Comparison of ENCODE assay signal across 15 cellular contexts in the genomic region with DNA sequence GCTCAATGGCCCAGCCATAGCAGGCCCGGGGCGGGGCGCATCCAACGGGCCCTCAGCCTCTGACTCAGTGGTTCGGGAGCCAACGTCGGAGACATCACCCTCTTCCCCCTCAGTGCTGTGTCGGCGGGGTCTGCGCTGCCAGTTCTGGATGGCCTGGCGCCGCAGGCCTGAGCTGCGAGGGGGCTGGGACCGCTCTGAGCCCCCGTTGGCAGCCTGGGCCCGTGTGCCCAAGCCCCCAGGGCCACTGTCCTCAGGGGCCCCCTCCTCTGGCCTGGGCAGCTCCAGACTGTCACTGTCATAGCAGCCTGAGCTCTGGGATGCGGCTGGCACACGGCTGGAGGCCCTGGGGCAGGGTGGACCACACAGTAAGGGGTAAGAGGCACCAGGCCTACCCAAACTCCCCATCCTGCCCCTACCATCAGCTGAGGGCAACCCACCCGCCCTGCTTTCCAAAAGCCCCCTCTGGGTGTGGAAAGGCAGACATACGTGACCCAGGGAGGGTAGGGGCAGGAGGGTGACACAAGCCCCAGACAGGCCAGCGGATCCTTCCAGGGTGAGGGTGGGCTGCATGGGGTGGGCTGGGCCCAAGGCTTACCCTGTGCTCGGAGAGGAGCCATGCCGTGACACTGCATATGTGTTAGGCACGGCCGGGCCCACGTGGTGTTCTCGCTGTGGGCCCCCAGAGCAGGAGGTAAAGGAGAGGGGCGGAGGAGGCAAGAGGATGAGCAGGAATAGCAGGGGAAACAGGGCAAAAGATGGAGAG. TPM values are rescaled to one million over a fixed set of nuclear protein-coding genes. Genes with fewer than 3 reads are reported as not detected.
DNase-seq lines count a peak whose midpoint lies in the region; ATAC-seq and TF ChIP-seq lines count a peak whose summit lies in the region.
"Had no signal": no experiment of that assay in that cellular context is flagged by ENCODE, and none has a peak within 500 bp of the region (broad histone marks: within the 10 kb centered on the region; RNA-seq: fewer than 3 reads in every experiment).

No MANE protein-coding gene starts in this region.

- TF ChIP-seq POLR2A in stomach (IDR thresholded peaks at IDR 0.05): no peak

- H3K4me3 Mint-ChIP-seq in CD4-positive, alpha-beta memory T cell: no peak overlapping the region

- H3K36me3 ChIP-seq in osteoblast (ENCODE audit: insufficient read depth, low read length) (no peaks in the 10 kb centered on the region), aorta (ENCODE audit: control insufficient read depth in 1 of 2, insufficient read depth in 2 of 2, low read length in 1 of 2) (no peaks in the 10 kb centered on the region), stomach (peaks cover 0 to 9% (median 2%) of the 10 kb centered on the region in 4 donors)
- no peaks in the 10 kb centered on the region for H3K36me3 ChIP-seq in CD4-positive, alpha-beta memory T cell (ENCODE audit: insufficient read depth, low read length)
- H3K36me3 ChIP-seq: BE2C had no signal

- POLR2A ChIA-PET in CD4-positive, alpha-beta memory T cell (lab: Charles Lee; ENCODE audit: partially characterized antibody): no interaction called here

- no peak overlapping the region for H2AFZ ChIP-seq in osteoblast (ENCODE audit: low read length)
- H2AFZ ChIP-seq: GM23248 had no signal

- CTCF ChIA-PET in CD4-positive, alpha-beta memory T cell (lab: Charles Lee; ENCODE audit: partially characterized antibody): no interaction called here

- no peaks in the 10 kb centered on the region for H3K27me3 Mint-ChIP-seq in CD4-positive, alpha-beta memory T cell
- H3K27me3 Mint-ChIP-seq: CD4-positive, CD25-positive, alpha-beta regulatory T cell had no signal

- peaks cover 18 to 27% (median 23%) of the 10 kb centered on the region in 4 donors for H3K4me1 Mint-ChIP-seq in CD4-positive, alpha-beta memory T cell

- H3K27ac ChIP-seq in angular gyrus (ENCODE audit: low read depth, low read length): peak overlapping the region; percentile 76
- H3K27ac ChIP-seq in osteoblast (ENCODE audit: low read depth, low read length): no peak overlapping the region
- no peak overlapping the region for H3K27ac ChIP-seq in aorta (ENCODE audit: low read depth in 1 of 2, low read length in 2 of 2)
- H3K27ac ChIP-seq in stomach: no peak overlapping the region
- H3K27ac ChIP-seq in CD4-positive, alpha-beta memory T cell (ENCODE audit: low read depth, low read length): no peak overlapping the region
- H3K27ac ChIP-seq: GM23248 had no signal

- H3K4me1 ChIP-seq in osteoblast (ENCODE audit: insufficient read depth, low read length) (no peaks in the 10 kb centered on the region), aorta (ENCODE audit: control insufficient read depth in 1 of 2, insufficient read depth in 2 of 2, low read length in 2 of 2) (no peaks in the 10 kb centered on the region), stomach (peaks cover 11 to 17% (median 12%) of the 10 kb centered on the region in 4 donors)
- H3K4me1 ChIP-seq in CD4-positive, alpha-beta memory T cell (ENCODE audit: insufficient read depth, low read length): peaks cover 24% of the 10 kb centered on the region
- H3K4me1 ChIP-seq: BE2C, HAP-1 had no signal

- H3K4me2 ChIP-seq in osteoblast (ENCODE audit: insufficient read depth, low read length): no peak overlapping the region

- TF ChIP-seq CTCF in osteoblast (IDR thresholded peaks at IDR 0.05; ENCODE audit: extremely low read depth, low read depth, low read length) (no peak), stomach (IDR thresholded peaks at IDR 0.05) (no peak)

- H4K20me1 ChIP-seq in osteoblast (ENCODE audit: insufficient read depth, low read length): no peaks in the 10 kb centered on the region

- H3K9me3 ChIP-seq in osteoblast (ENCODE audit: low read depth, low read length) (no peaks in the 10 kb centered on the region), aorta (ENCODE audit: control insufficient read depth, low read length) (no peaks in the 10 kb centered on the region), stomach (no peaks in the 10 kb centered on the region)
- H3K9me3 ChIP-seq in CD4-positive, alpha-beta memory T cell (ENCODE audit: control insufficient read depth in 1 of 2, low read length in 2 of 2): no peaks in the 10 kb centered on the region
- H3K9me3 ChIP-seq: BE2C, Caco-2, HAP-1 had no signal

- H3K27me3 ChIP-seq in osteoblast (ENCODE audit: insufficient read depth, low read length): peaks cover 34% of the 10 kb centered on the region
- H3K27me3 ChIP-seq in aorta (ENCODE audit: control insufficient read depth in 1 of 2, insufficient read depth in 2 of 2, low read length in 1 of 2): peaks cover 0 to 1% of the 10 kb centered on the region in 2 donors
- H3K27me3 ChIP-seq in stomach: peaks cover 0 to 41% (median 12%) of the 10 kb centered on the region in 3 donors
- no peaks in the 10 kb centered on the region for H3K27me3 ChIP-seq in CD4-positive, alpha-beta memory T cell (ENCODE audit: insufficient read depth, low read length)
- H3K27me3 ChIP-seq: BE2C had no signal

- DNase-seq in ecto neural progenitor cell (ENCODE audit: low spot score) (peak; percentile 30), osteoblast (ENCODE audit: insufficient read length, low spot score, missing footprints) (peak; percentile 62), aorta (no peak), stomach (no peak), HuH-7.5 (ENCODE audit: low spot score) (no peak)
- no peak for DNase-seq in CD4-positive, alpha-beta memory T cell
- DNase-seq: ACHN; BE2C; C1 segment of cervical spinal cord; Caco-2; CD4-positive, CD25-positive, alpha-beta regulatory T cell; GM23248 had no signal

- H3K36me3 Mint-ChIP-seq in CD4-positive, alpha-beta memory T cell: peaks cover 0 to 12% of the 10 kb centered on the region in 2 donors

- no peaks in the 10 kb centered on the region for H3K79me2 ChIP-seq in osteoblast (ENCODE audit: insufficient read depth, low read length)

- intact Hi-C loops in aorta (cut with DNase I): no loop called here
- intact Hi-C loops in stomach (cut with DNase I; ENCODE audit: low total_unique reads): no loop called here
- intact Hi-C loops in CD4-positive, alpha-beta memory T cell (cut with micrococcal nuclease): no loop called here

- peak; percentile 8 for ATAC-seq in aorta (ENCODE audit: low FRiP score)

- TF ChIP-seq EP300 in stomach (IDR thresholded peaks at IDR 0.05): no peak

- H3K4me3 ChIP-seq in osteoblast (ENCODE audit: insufficient read depth, low read length) (no peak overlapping the region), aorta (ENCODE audit: low read length in 2 of 2) (no peak overlapping the region), stomach (no peak overlapping the region)
- H3K4me3 ChIP-seq in CD4-positive, alpha-beta memory T cell (ENCODE audit: low read length in 2 of 2): no peak overlapping the region
- H3K4me3 ChIP-seq: GM23248, HAP-1 had no signal

- peaks cover 0 to 4% (median 0%) of the 10 kb centered on the region in 8 donors for H3K9me3 Mint-ChIP-seq in CD4-positive, alpha-beta memory T cell
- H3K9me3 Mint-ChIP-seq: CD4-positive, CD25-positive, alpha-beta regulatory T cell had no signal

- peak overlapping the region in 1 of 7 donors; percentile 42 for H3K27ac Mint-ChIP-seq in CD4-positive, alpha-beta memory T cell

- 90 to 94% methylated on average over 23 to 28 of the region's 28 CpGs for WGBS in aorta, 2 donors
- 91 to 93% (median 92%) methylated on average over 26 to 28 of the region's 28 CpGs for WGBS in stomach, 5 donors

RNA-seq across cellular contexts. Expression of a gene that starts 18.8 kb away (rescaled TPM):
- total RNA-seq in osteoblast: 0.29 and 0.36 TPM in 2 replicates
- total RNA-seq in aorta: 1 to 10 TPM; 3.3 to 4.7 TPM
- polyA plus RNA-seq in aorta: 1 to 10 TPM in 1 of 2 donors, under 1 TPM in 1; 0.25 to 1.2 TPM
- total RNA-seq in stomach: 10 to 100 TPM in 1 of 5 donors, 1 to 10 TPM in 3, under 1 TPM in 1; 0.55 to 16.8 (median 4.0) TPM
- polyA plus RNA-seq in stomach: 1 to 10 TPM in 1 of 3 donors, under 1 TPM in 2; 0.62 to 1.4 (median 0.80) TPM
- total RNA-seq in CD4-positive, alpha-beta memory T cell: 10 to 100 TPM in 1 of 2 experiments, 1 to 10 TPM in 1; 9.8 to 11.4 TPM
- 1 to 10 TPM in 1 of 2 donors, not detected in 1; 1.6 TPM for polyA plus RNA-seq in CD4-positive, alpha-beta memory T cell

RNA-seq across cellular contexts. Expression of a gene that starts 27.9 kb away (rescaled TPM):
- total RNA-seq in osteoblast (not detected in 2 replicates), aorta (not detected), stomach (not detected)
- polyA plus RNA-seq in aorta (not detected), stomach (under 1 TPM in 2 of 3 donors, not detected in 1; 0.05 to 0.31 TPM)
- not detected for total RNA-seq in CD4-positive, alpha-beta memory T cell
- not detected for polyA plus RNA-seq in CD4-positive, alpha-beta memory T cell
- total RNA-seq: Caco-2, GM23248, H4 had no signal
- polyA plus RNA-seq: CD4-positive, CD25-positive, alpha-beta regulatory T cell; GM23248 had no signal

RNA-seq across cellular contexts. Expression of a gene that starts 31.4 kb away (rescaled TPM):
- total RNA-seq in osteoblast (180 and 200 TPM in 2 replicates), aorta (100 to 1,000 TPM; 128 to 157 TPM), stomach (100 to 1,000 TPM; 124 to 243 (median 145) TPM)
- polyA plus RNA-seq in aorta (100 to 1,000 TPM; 132 to 154 TPM), stomach (100 to 1,000 TPM; 140 to 159 (median 150) TPM)
- 100 to 1,000 TPM; 187 to 188 TPM for total RNA-seq in CD4-positive, alpha-beta memory T cell
- polyA plus RNA-seq in CD4-positive, alpha-beta memory T cell: 100 to 1,000 TPM; 239 to 400 TPM

RNA-seq across cellular contexts. Expression of a gene that starts 32.4 kb away (rescaled TPM):
- total RNA-seq in osteoblast (11.2 and 15.9 TPM in 2 replicates), aorta (10 to 100 TPM; 12.4 to 15.9 TPM), stomach (100 to 1,000 TPM in 1 of 5 donors, 10 to 100 TPM in 2, 1 to 10 TPM in 2; 7.1 to 123 (median 18.7) TPM)
- polyA plus RNA-seq in aorta (10 to 100 TPM; 25.9 to 54.8 TPM), stomach (10 to 100 TPM; 21.5 to 45.9 (median 30.1) TPM)
- 1 to 10 TPM; 7.0 to 7.4 TPM for total RNA-seq in CD4-positive, alpha-beta memory T cell
- polyA plus RNA-seq in CD4-positive, alpha-beta memory T cell: 10 to 100 TPM; 20.5 to 41.5 TPM

RNA-seq across cellular contexts. Expression of a gene that starts 51.4 kb away (rescaled TPM):
- total RNA-seq in osteoblast (16.5 and 17.4 TPM in 2 replicates), aorta (10 to 100 TPM; 17.9 to 23.0 TPM), stomach (100 to 1,000 TPM in 1 of 5 donors, 10 to 100 TPM in 2, 1 to 10 TPM in 2; 3.5 to 136 (median 12.9) TPM)
- polyA plus RNA-seq in aorta (10 to 100 TPM in 1 of 2 donors, 1 to 10 TPM in 1; 4.3 to 17.3 TPM), stomach (10 to 100 TPM; 11.3 to 13.1 (median 13.0) TPM)
- 10 to 100 TPM; 38.4 to 38.9 TPM for total RNA-seq in CD4-positive, alpha-beta memory T cell
- 10 to 100 TPM; 21.3 to 23.5 TPM for polyA plus RNA-seq in CD4-positive, alpha-beta memory T cell

Comparison
In these comparisons a context has a peak if more than half of its experiments do, and no peak if none do; other contexts are left out.
1. DNase-seq: peak in ecto neural progenitor cell (single experiment) and osteoblast (single experiment); none in aorta (0 of 2), stomach (single experiment), CD4-positive, alpha-beta memory T cell (0 of 5) and HuH-7.5 (single experiment).